21 cellular contexts compared by ENCODE assay signal in the genomic region with DNA sequence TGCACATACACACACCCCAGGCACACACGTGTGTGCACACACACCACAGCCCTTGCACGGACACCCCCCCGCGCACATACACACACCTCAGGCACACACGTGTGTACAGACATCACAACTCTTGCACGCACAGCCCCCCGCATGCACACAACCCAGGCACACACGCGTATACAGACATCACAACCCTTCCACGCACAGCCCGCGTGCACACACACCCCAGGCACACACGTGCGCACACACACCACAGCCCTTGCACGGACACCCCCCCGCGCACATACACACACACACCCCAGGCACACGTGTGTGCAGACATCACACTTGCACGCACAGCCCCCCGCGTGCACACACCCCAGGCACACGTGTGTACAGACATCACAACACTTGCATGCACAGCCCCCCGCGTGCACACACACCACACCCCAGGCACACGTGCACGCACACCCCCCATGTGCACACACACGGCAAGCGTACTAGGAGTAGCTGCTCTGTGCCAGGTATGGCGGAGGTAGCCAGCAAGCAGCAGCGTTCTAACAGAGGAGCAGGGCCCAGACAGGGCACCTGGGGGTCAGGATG.
"Had no signal": no experiment of that assay in that cellular context is flagged by ENCODE, and none has a peak within 500 bp of the region (broad histone marks: within the 10 kb centered on the region; RNA-seq: fewer than 3 reads in every experiment).

No MANE protein-coding gene starts in this region.

- H3K9me3 ChIP-seq: heart left ventricle, left lung, pancreas, tibial nerve, vagina had no signal

- H3K4me3 ChIP-seq: cardiac muscle cell, heart left ventricle, left lung, pancreas, smooth muscle cell, tibial nerve, vagina had no signal

- H3K27ac ChIP-seq: cardiac muscle cell, epithelial cell of prostate, heart left ventricle, left lung, pancreas, tibial nerve, vagina, WERI-Rb-1 had no signal

- H3K27me3 Mint-ChIP-seq: activated naive CD8-positive, alpha-beta T cell; effector memory CD8-positive, alpha-beta T cell; naive thymus-derived CD4-positive, alpha-beta T cell had no signal

- H3K4me1 ChIP-seq: left lung, pancreas, vagina had no signal

- H3K4me3 Mint-ChIP-seq: activated naive CD8-positive, alpha-beta T cell; effector memory CD8-positive, alpha-beta T cell; naive thymus-derived CD4-positive, alpha-beta T cell had no signal

- H3K27ac Mint-ChIP-seq: activated naive CD8-positive, alpha-beta T cell; effector memory CD8-positive, alpha-beta T cell had no signal

- ATAC-seq: effector memory CD8-positive, alpha-beta T cell; heart left ventricle; left lung; naive thymus-derived CD4-positive, alpha-beta T cell; pancreas; sciatic nerve had no signal

- DNase-seq: activated CD4-positive, alpha-beta T cell treated with anti-CD3 and anti-CD28 coated beads for 1 hour; activated CD4-positive, alpha-beta T cell treated with anti-CD3 and anti-CD28 coated beads, Interleukin-2, amount 50 U/mL, for 48 hours; activated gamma-delta T cell; amygdala; dermis blood vessel endothelial cell; effector memory CD8-positive, alpha-beta T cell; foreskin melanocyte; heart left ventricle; pancreas; stimulated activated CD4-positive, alpha-beta T cell treated with anti-CD3 and anti-CD28 coated beads, Interleukin-4, amount 100 ng/mL, for 24 hours; stimulated activated naive CD4-positive, alpha-beta T cell; WERI-Rb-1 had no signal

- H3K4me2 ChIP-seq: smooth muscle cell had no signal

- H3K9me3 Mint-ChIP-seq: effector memory CD8-positive, alpha-beta T cell; naive thymus-derived CD4-positive, alpha-beta T cell had no signal

- H3K27me3 ChIP-seq: cardiac muscle cell, heart left ventricle, left lung, pancreas, tibial nerve, vagina had no signal
